Comparison of ENCODE assay signal across 10 cellular contexts in the genomic region with DNA sequence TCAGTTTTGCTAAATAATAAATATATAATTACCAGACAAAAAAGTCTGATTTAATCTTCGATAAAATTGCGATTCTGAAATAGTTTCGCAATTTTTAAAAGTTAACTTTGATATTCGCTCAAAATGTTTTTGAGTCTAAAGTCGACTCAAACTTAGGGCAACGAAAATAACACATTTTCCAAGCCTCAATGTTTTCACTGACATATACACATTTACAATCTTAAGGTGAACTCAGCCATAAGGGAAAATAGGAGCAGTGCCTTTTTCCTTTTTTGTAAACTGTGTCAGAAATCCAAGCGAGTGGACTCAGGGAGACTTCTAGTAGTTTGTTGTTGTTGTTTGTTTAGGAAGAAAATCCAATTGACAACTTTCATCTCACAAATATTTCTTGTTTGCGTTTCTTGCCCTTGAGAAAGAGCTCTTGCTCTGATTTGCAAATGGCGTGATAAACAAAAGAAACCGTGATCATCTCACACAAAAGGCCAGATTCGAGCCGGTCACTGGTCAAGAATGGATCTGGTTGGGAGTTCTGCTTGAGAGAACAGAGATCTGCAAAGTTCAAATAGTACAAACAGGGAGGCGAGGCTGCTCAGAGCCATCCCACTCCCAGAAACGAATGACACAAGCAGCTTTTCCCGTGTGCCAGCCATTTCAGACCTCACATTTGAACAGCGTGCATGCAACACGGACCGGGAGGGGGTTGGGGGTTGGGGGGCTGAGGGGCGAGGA. TPM values are rescaled to one million over a fixed set of nuclear protein-coding genes. Genes with fewer than 3 reads are reported as not detected.
DNase-seq lines count a peak whose midpoint lies in the region; ATAC-seq and TF ChIP-seq lines count a peak whose summit lies in the region.
"Had no signal": no experiment of that assay in that cellular context is flagged by ENCODE, and none has a peak within 500 bp of the region (broad histone marks: within the 10 kb centered on the region; RNA-seq: fewer than 3 reads in every experiment).

No MANE protein-coding gene starts in this region.

- H3K4me1 ChIP-seq in left ventricle myocardium inferior = peaks cover 51% of the 10 kb centered on the region
- H3K4me1 ChIP-seq in iPS-18a (ENCODE audit: control insufficient read depth, low read depth, low read length) = peaks cover 42% of the 10 kb centered on the region
- H3K4me1 ChIP-seq in transverse colon = peaks cover 0 to 43% (median 32%) of the 10 kb centered on the region in 4 donors

- H3K4me3 Mint-ChIP-seq in type B pancreatic cell = peak overlapping the region; percentile 81

- peak overlapping the region; percentile 51 for H3K9ac ChIP-seq in iPS-18a (ENCODE audit: low read length)

- 13% methylated on average over 16 to 19 of the region's 19 CpGs for WGBS in transverse colon (ENCODE audit: low coverage in 1 of 2), 2 donors

- no peaks in the 10 kb centered on the region for H3K36me3 Mint-ChIP-seq in type B pancreatic cell

- no peaks in the 10 kb centered on the region for H3K9me3 ChIP-seq in left ventricle myocardium inferior (replicated peaks)
- no peaks in the 10 kb centered on the region for H3K9me3 ChIP-seq in WERI-Rb-1 (ENCODE audit: severe bottlenecking)
- H3K9me3 ChIP-seq in iPS-18a (ENCODE audit: control insufficient read depth, low read depth, low read length) = no peaks in the 10 kb centered on the region
- no peaks in the 10 kb centered on the region for H3K9me3 ChIP-seq in transverse colon
- H3K9me3 ChIP-seq: uterus had no signal

- ATAC-seq in left cardiac atrium = no peak
- ATAC-seq in GM18909 (IDR thresholded peaks at IDR 0.05; ENCODE audit: poor library complexity, unreplicated experiment) = no peak

- peaks cover 15% of the 10 kb centered on the region for H3K4me1 Mint-ChIP-seq in type B pancreatic cell (ENCODE audit: unreplicated experiment)

- H3K27me3 ChIP-seq in left ventricle myocardium inferior (ENCODE audit: low read depth) (peaks cover 100% of the 10 kb centered on the region), WERI-Rb-1 (ENCODE audit: insufficient read depth, low read depth, severe bottlenecking) (peaks cover 90% of the 10 kb centered on the region), iPS-18a (ENCODE audit: control insufficient read depth, insufficient read depth, low read length) (peaks cover 86% of the 10 kb centered on the region), transverse colon (peaks cover 100% of the 10 kb centered on the region)

- in situ Hi-C loops in transverse colon (cut with MboI; ENCODE audit: low pct_ligation_motif_present in 1 of 4, low pct_unique_long_range_greater_than_20kb in 1 of 4, low sequenced_read_pairs in 3 of 4) = no loop called here

- H3K27me3 Mint-ChIP-seq in type B pancreatic cell = peaks cover 85% of the 10 kb centered on the region

- H3K4me3 ChIP-seq in left ventricle myocardium inferior (peak overlapping the region; percentile 56), WERI-Rb-1 (ENCODE audit: low read depth, low read length) (peak overlapping the region; percentile 56), iPS-18a (ENCODE audit: low read length) (peak overlapping the region; percentile 81), transverse colon (peak overlapping the region in 1 of 4 donors; percentile 44)
- H3K4me3 ChIP-seq: uterus had no signal

- no peak for TF ChIP-seq POLR2A in transverse colon (IDR thresholded peaks at IDR 0.05)

- H3K36me3 ChIP-seq in left ventricle myocardium inferior (no peaks in the 10 kb centered on the region), WERI-Rb-1 (no peaks in the 10 kb centered on the region), iPS-18a (ENCODE audit: control insufficient read depth, low read depth, low read length) (no peaks in the 10 kb centered on the region), transverse colon (no peaks in the 10 kb centered on the region)
- H3K36me3 ChIP-seq: uterus had no signal

- DNase-seq in left ventricle myocardium inferior = no peak
- no peak for DNase-seq in left cardiac atrium
- DNase-seq in WERI-Rb-1 = no peak
- DNase-seq in type B pancreatic cell (ENCODE audit: extremely low spot score, unreplicated experiment) = no peak
- no peak for DNase-seq in transverse colon
- DNase-seq in epidermal melanocyte (ENCODE audit: insufficient read length, low spot score) = no peak
- DNase-seq: effector CD8-positive, alpha-beta T cell; uterus had no signal

- TF ChIP-seq EP300 in transverse colon (IDR thresholded peaks at IDR 0.05; ENCODE audit: low read depth) = no peak

- TF ChIP-seq CTCF in left ventricle myocardium inferior (IDR thresholded peaks at IDR 0.05; ENCODE audit: borderline replicate concordance) (no peak), WERI-Rb-1 (IDR thresholded peaks at IDR 0.05; ENCODE audit: low read depth, low read length) (no peak), type B pancreatic cell (conservative IDR thresholded peaks at IDR 0.05) (no peak), transverse colon (IDR thresholded peaks at IDR 0.05) (no peak)

- H3K27ac Mint-ChIP-seq in type B pancreatic cell = peak overlapping the region; percentile 11

- no peak overlapping the region for H3K27ac ChIP-seq in left ventricle myocardium inferior (replicated peaks)
- no peak overlapping the region for H3K27ac ChIP-seq in WERI-Rb-1
- H3K27ac ChIP-seq in iPS-18a (ENCODE audit: low read length) = no peak overlapping the region
- H3K27ac ChIP-seq in transverse colon = no peak overlapping the region
- H3K27ac ChIP-seq: uterus had no signal

- intact Hi-C loops in left ventricle myocardium inferior (cut with micrococcal nuclease) (no loop called here), left cardiac atrium (cut with DNase I) (no loop called here), transverse colon (cut with DNase I; ENCODE audit: low total_unique reads) (no loop called here)

- no peaks in the 10 kb centered on the region for H3K9me3 Mint-ChIP-seq in type B pancreatic cell

RNA-seq across cellular contexts. Expression of gene SOX21, which starts 2.1 kb away (rescaled TPM):
- not detected for total RNA-seq in left ventricle myocardium inferior
- not detected for total RNA-seq in left cardiac atrium
- total RNA-seq in type B pancreatic cell (ENCODE audit: low replicate concordance) = 9.6 and 11.4 TPM in 2 replicates
- total RNA-seq in transverse colon = not detected

Comparison
In these comparisons a context has a peak if more than half of its experiments do, and no peak if none do; other contexts are left out.
1. RNA of gene SOX21, which starts 2.1 kb away (total RNA-seq): 9.6 to 11.4 TPM in type B pancreatic cell; not detected in left cardiac atrium, not detected in left ventricle myocardium inferior (single experiment) and not detected in transverse colon; every median in the first group is over 10 times any median in the second.